ENCODE assay signal across 33 cellular contexts in the genomic region with DNA sequence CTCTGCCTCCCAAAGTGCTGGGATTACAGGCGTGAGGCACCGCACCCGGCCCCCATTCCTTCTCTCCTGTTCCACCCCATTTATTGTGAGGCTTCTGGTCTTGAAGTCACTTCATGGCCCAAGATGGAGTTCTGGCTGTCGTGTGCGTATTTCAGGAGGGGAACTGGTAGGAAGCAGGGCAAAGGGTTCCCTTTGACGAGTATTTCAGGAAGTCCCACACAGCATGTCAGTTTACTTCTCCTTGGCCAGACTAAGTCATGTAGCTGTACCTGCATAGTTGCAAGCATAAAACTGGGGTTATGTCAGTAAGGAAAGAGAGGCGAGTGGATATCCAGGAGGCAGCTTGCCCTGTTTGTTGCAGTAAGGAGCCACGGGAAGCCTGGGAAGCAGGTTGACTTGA. TPM values are rescaled to one million over a fixed set of nuclear protein-coding genes. Genes with fewer than 3 reads are reported as not detected.
"Had no signal": no experiment of that assay in that cellular context is flagged by ENCODE, and none has a peak within 500 bp of the region (broad histone marks: within the 10 kb centered on the region; RNA-seq: fewer than 3 reads in every experiment).

No MANE protein-coding gene starts in this region.

- H3K9me3 Mint-ChIP-seq: mesothelial cell of epicardium had no signal

- H3K27ac Mint-ChIP-seq: mesothelial cell of epicardium had no signal

- H3K4me3 Mint-ChIP-seq: mesothelial cell of epicardium had no signal

- FAIRE-seq: endometrium, islet of Langerhans, keratinocyte had no signal

- H3K36me3 ChIP-seq: colonic mucosa, gastrocnemius medialis, lower lobe of right lung had no signal

- ATAC-seq: esophagus mucosa, gastrocnemius medialis, heart right ventricle, left cardiac atrium, left lung, left ventricle myocardium superior, mucosa of descending colon had no signal

- H3K27ac ChIP-seq: colonic mucosa, dorsolateral prefrontal cortex, epithelial cell of prostate, esophagus squamous epithelium, gastrocnemius medialis, heart right ventricle, left lung, lower lobe of right lung had no signal

- H3K9me3 ChIP-seq: colonic mucosa, esophagus squamous epithelium, gastrocnemius medialis, heart right ventricle, left lung, lower lobe of right lung, mucosa of descending colon had no signal

- H3K4me3 ChIP-seq: colonic mucosa, dorsolateral prefrontal cortex, esophagus squamous epithelium, gastrocnemius medialis, heart right ventricle, left lung, lower lobe of right lung, mucosa of descending colon had no signal

- DNase-seq: colonic mucosa; cortex of kidney; dermis blood vessel endothelial cell; dorsolateral prefrontal cortex; effector CD4-positive, alpha-beta T cell; effector memory CD4-positive, alpha-beta T cell; erythroblast; esophagus squamous epithelium; foreskin fibroblast; foreskin melanocyte; gastrocnemius medialis; glutamatergic neuron; head of caudate nucleus; heart right ventricle; hippocampal formation; left cardiac atrium; left lung; left ventricle myocardium superior; lower lobe of right lung; mesenchymal stem cell; mucosa of descending colon had no signal

- H3K4me1 Mint-ChIP-seq: mesothelial cell of epicardium had no signal

- H3K4me1 ChIP-seq: colonic mucosa, gastrocnemius medialis, heart right ventricle, left lung, lower lobe of right lung had no signal

- H3K27me3 ChIP-seq: colonic mucosa, dorsolateral prefrontal cortex, esophagus squamous epithelium, gastrocnemius medialis, heart right ventricle, left lung had no signal

RNA-seq across cellular contexts. Expression of a gene that starts 46.1 kb away (rescaled TPM):
- total RNA-seq: chondrocyte, colonic mucosa, dermis blood vessel endothelial cell, dorsolateral prefrontal cortex, esophagus mucosa, esophagus squamous epithelium, gastrocnemius medialis, glomerular endothelial cell, heart right ventricle, kidney epithelial cell, left cardiac atrium, left lung, left ventricle myocardium superior, lower leg skin, lower lobe of right lung, lung microvascular endothelial cell, mesenteric fat pad, mesothelial cell of epicardium, mucosa of descending colon had no signal
- polyA plus RNA-seq: heart right ventricle, keratinocyte had no signal
